Comparison of ENCODE assay signal across 12 cellular contexts in the genomic region with DNA sequence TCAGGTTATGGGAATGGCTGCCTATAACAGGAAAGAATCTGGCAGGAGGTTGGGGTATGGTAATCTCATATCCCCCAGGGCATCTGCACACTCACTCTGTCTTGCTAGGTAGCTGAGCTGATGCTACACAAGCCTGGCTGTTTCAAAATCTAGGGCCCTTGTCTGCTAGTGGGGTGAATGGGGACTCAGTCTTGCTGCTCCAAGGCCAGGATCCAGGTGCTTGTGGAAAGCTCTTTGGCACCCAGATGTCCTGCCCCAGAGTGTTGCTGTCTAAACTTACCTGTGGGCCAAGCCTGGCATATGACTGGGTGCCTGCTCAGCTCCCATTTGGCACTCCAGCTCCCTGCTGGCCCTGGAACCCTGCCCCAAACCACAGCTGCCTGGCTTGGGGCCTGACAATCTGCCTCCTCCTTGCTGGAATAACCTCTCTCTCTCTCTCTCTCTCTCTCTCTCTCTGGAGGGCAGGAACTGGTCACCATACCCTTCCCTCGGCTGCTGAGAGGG.
A peak's percentile ranks its signal among the peaks of the same experiment; 100 is the strongest.
DNase-seq lines count a peak whose midpoint lies in the region; ATAC-seq and TF ChIP-seq lines count a peak whose summit lies in the region.
"Had no signal": no experiment of that assay in that cellular context is flagged by ENCODE, and none has a peak within 500 bp of the region (broad histone marks: within the 10 kb centered on the region; RNA-seq: fewer than 3 reads in every experiment).

No MANE protein-coding gene starts in this region.

- H3K36me3 Mint-ChIP-seq in naive thymus-derived CD4-positive, alpha-beta T cell = no peaks in the 10 kb centered on the region
- H3K36me3 Mint-ChIP-seq: activated naive CD8-positive, alpha-beta T cell had no signal

- TF ChIP-seq POLR2A in right lobe of liver (IDR thresholded peaks at IDR 0.05) = no peak

- H3K27ac Mint-ChIP-seq in naive thymus-derived CD4-positive, alpha-beta T cell = no peak overlapping the region
- H3K27ac Mint-ChIP-seq: activated naive CD8-positive, alpha-beta T cell had no signal

- intact Hi-C loops in Right ventricle myocardium inferior (cut with DNase I) (loop anchor here (2.0 kb wide), 1 partner anchor 17 kb away; no protein-coding TSS in a partner anchor), left ventricle myocardium inferior (cut with micrococcal nuclease) (no loop called here), right lobe of liver (cut with DNase I) (no loop called here)
- intact Hi-C loops in naive thymus-derived CD4-positive, alpha-beta T cell (cut with micrococcal nuclease) = no loop called here

- TF ChIP-seq CTCF in right atrium auricular region (IDR thresholded peaks at IDR 0.05) (no peak), left ventricle myocardium inferior (IDR thresholded peaks at IDR 0.05; ENCODE audit: borderline replicate concordance) (no peak), right lobe of liver (IDR thresholded peaks at IDR 0.05) (no peak)

- H3K36me3 ChIP-seq in right atrium auricular region (no peaks in the 10 kb centered on the region), left ventricle myocardium inferior (no peaks in the 10 kb centered on the region), right lobe of liver (no peaks in the 10 kb centered on the region)
- no peaks in the 10 kb centered on the region for H3K36me3 ChIP-seq in naive thymus-derived CD4-positive, alpha-beta T cell (ENCODE audit: control insufficient read depth in 2 of 3, insufficient read depth in 3 of 3, low read length in 3 of 3)
- H3K36me3 ChIP-seq: SJSA1 had no signal

- POLR2A ChIA-PET in naive thymus-derived CD4-positive, alpha-beta T cell (lab: Charles Lee) = no interaction called here

- peaks cover 0 to 10% (median 5%) of the 10 kb centered on the region in 5 donors for H3K27me3 Mint-ChIP-seq in naive thymus-derived CD4-positive, alpha-beta T cell

- no peaks in the 10 kb centered on the region for H3K9me3 Mint-ChIP-seq in naive thymus-derived CD4-positive, alpha-beta T cell

- no peak overlapping the region for H3K4me3 Mint-ChIP-seq in naive thymus-derived CD4-positive, alpha-beta T cell
- H3K4me3 Mint-ChIP-seq: activated naive CD8-positive, alpha-beta T cell had no signal

- DNase-seq in Right ventricle myocardium inferior (ENCODE audit: missing footprints) (no peak), right atrium auricular region (ENCODE audit: low spot score) (no peak), amniotic stem cell (lab: John Stamatoyannopoulos, UW) (peak; percentile 19), left ventricle myocardium inferior (peak; percentile 51), HT-29 (ENCODE audit: low spot score) (no peak), right lobe of liver (no peak)
- DNase-seq in naive thymus-derived CD4-positive, alpha-beta T cell = no peak
- DNase-seq: activated CD4-positive, alpha-beta T cell treated with anti-CD3 and anti-CD28 coated beads, Interleukin-2, amount 50 U/mL, for 4 hours; NCI-H146 had no signal

- H3K27me3 ChIP-seq in right atrium auricular region = no peaks in the 10 kb centered on the region
- H3K27me3 ChIP-seq in left ventricle myocardium inferior (ENCODE audit: low read depth) = no peaks in the 10 kb centered on the region
- H3K27me3 ChIP-seq in naive thymus-derived CD4-positive, alpha-beta T cell (ENCODE audit: control insufficient read depth in 2 of 2, insufficient read depth in 2 of 2, low read length in 2 of 2) = no peaks in the 10 kb centered on the region
- no peaks in the 10 kb centered on the region for H3K27me3 ChIP-seq in right lobe of liver
- H3K27me3 ChIP-seq: SJSA1 had no signal

- H3K4me3 ChIP-seq in right atrium auricular region (no peak overlapping the region), left ventricle myocardium inferior (no peak overlapping the region), right lobe of liver (no peak overlapping the region)
- H3K4me3 ChIP-seq in naive thymus-derived CD4-positive, alpha-beta T cell (ENCODE audit: low read length) = no peak overlapping the region
- H3K4me3 ChIP-seq: SJSA1 had no signal

- H3K4me1 ChIP-seq in right atrium auricular region (peaks cover 0 to 22% of the 10 kb centered on the region in 2 donors), left ventricle myocardium inferior (peaks cover 13% of the 10 kb centered on the region), right lobe of liver (no peaks in the 10 kb centered on the region)
- no peaks in the 10 kb centered on the region for H3K4me1 ChIP-seq in naive thymus-derived CD4-positive, alpha-beta T cell (ENCODE audit: control insufficient read depth in 2 of 2, insufficient read depth in 2 of 2, low read length in 2 of 2)
- H3K4me1 ChIP-seq: SJSA1 had no signal

- H3K27ac ChIP-seq in right atrium auricular region (peak overlapping the region in 1 of 2 donors; percentile 19), left ventricle myocardium inferior (replicated peaks) (peak overlapping the region; percentile 40), right lobe of liver (no peak overlapping the region)
- H3K27ac ChIP-seq in naive thymus-derived CD4-positive, alpha-beta T cell (ENCODE audit: low read depth, low read length) = no peak overlapping the region
- H3K27ac ChIP-seq: SJSA1 had no signal

- no peaks in the 10 kb centered on the region for H3K9me3 ChIP-seq in right atrium auricular region
- no peaks in the 10 kb centered on the region for H3K9me3 ChIP-seq in left ventricle myocardium inferior (replicated peaks)
- no peaks in the 10 kb centered on the region for H3K9me3 ChIP-seq in naive thymus-derived CD4-positive, alpha-beta T cell (ENCODE audit: control insufficient read depth in 2 of 3, low read length in 3 of 3)
- H3K9me3 ChIP-seq in right lobe of liver = no peaks in the 10 kb centered on the region
- H3K9me3 ChIP-seq: SJSA1 had no signal

- CTCF ChIA-PET in naive thymus-derived CD4-positive, alpha-beta T cell (lab: Charles Lee) = interaction anchor here (0.6 kb wide), 1 partner anchor 23 kb away, joined by 6 read pairs; no protein-coding TSS in a partner anchor

- no peaks in the 10 kb centered on the region for H3K4me1 Mint-ChIP-seq in naive thymus-derived CD4-positive, alpha-beta T cell

- ATAC-seq in Right ventricle myocardium inferior (peak; percentile 62), HG03457 (IDR thresholded peaks at IDR 0.05; ENCODE audit: unreplicated experiment) (no peak), right lobe of liver (no peak)
- ATAC-seq in naive thymus-derived CD4-positive, alpha-beta T cell = no peak

- no CpG with 5 or more reads among the region's 1 CpG for WGBS in right lobe of liver (ENCODE audit: insufficient coverage, low coverage, low lambda C conversion rate, missing lambda C conversion rate)

Comparison
In these comparisons a context has a peak if more than half of its experiments do, and no peak if none do; other contexts are left out.
1. DNase-seq: peak in amniotic stem cell (single experiment) and left ventricle myocardium inferior (single experiment); none in Right ventricle myocardium inferior (single experiment), right atrium auricular region (single experiment), naive thymus-derived CD4-positive, alpha-beta T cell (0 of 9), HT-29 (single experiment) and right lobe of liver (0 of 3).